ENCODE assay signal across 19 cellular contexts in the genomic region with DNA sequence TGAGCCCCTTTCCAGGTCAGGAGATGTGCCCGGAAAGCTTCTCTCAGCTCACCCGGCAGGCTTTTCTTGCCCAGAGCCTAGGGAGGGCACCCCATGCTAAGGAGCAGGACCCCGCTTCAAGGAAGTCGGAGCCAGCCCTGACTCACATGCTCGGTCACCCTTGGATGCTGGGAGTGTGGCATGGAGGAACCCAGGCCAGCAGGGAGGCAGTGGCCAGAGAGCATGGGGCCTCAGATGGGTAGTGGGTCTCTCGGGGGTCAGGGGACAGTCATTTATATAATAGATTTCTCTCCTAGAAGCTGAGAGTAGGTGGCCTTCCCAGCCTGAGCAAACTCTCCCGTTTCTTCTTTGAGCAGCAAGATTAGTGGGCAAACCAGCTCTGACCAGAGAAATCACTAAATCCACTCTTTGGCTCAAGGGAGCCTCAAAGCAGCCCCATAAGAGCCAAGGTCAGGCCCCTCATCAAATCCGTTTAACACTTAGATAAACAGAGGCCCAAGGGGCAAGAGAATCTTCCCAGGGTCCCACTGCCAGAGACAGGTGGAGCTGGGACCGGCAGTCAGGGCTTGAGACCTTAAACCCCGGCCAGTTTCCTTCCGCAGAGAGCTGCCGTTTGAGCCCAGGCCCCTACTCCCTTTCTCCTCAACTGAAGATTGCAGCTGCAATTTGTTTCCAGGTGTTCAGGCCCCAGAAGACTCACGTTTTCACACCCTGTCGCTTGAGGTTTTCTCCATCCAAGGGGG.
"Had no signal": no experiment of that assay in that cellular context is flagged by ENCODE, and none has a peak within 500 bp of the region (broad histone marks: within the 10 kb centered on the region; RNA-seq: fewer than 3 reads in every experiment).

No MANE protein-coding gene starts in this region.

- H3K36me3 ChIP-seq: heart left ventricle, lower lobe of right lung, tibial artery, vagina had no signal

- H3K27me3 ChIP-seq: vagina had no signal

- H3K4me3 ChIP-seq: coronary artery, heart left ventricle, lower lobe of right lung, tibial artery, vagina had no signal

- H3K9me3 ChIP-seq: heart left ventricle, lower lobe of right lung, tibial artery, vagina had no signal

- H3K4me1 ChIP-seq: heart left ventricle, lower lobe of right lung, tibial artery, vagina had no signal

- H3K27ac ChIP-seq: coronary artery, heart left ventricle, lower lobe of right lung, tibial artery, vagina, VCaP had no signal

- DNase-seq: activated CD4-positive, alpha-beta memory T cell treated with anti-CD3 and anti-CD28 coated beads for 36 hours; activated CD4-positive, alpha-beta T cell treated with anti-CD3 and anti-CD28 coated beads for 1 hour; activated gamma-delta T cell treated with Interleukin-2 at 50 U/mL for 16 hours; activated T-cell treated with anti-CD3 and anti-CD28 coated beads, Interleukin-2, amount 50 U/mL, for 48 hours; amygdala; central memory CD4-positive, alpha-beta T cell; effector memory CD4-positive, alpha-beta T cell; heart left ventricle; left colon; lower lobe of right lung; retina; stimulated activated CD4-positive, alpha-beta T cell treated with anti-CD3 and anti-CD28 coated beads, Interleukin-15, amount 100 ng/mL, for 24 hours; stimulated activated CD4-positive, alpha-beta T cell treated with anti-CD3 and anti-CD28 coated beads, Interleukin-4, amount 100 ng/mL, for 1 hour; stimulated activated naive B cell treated with anti-CD40 and anti-IgM and Interleukin-4, amounts not matched to agents 10 μg/mL and 1 μg/mL and 100 μg/mL, for 72 hours; T-helper 1 cell had no signal
